In genomic region chr22:39617342-39617741, GRCh38 we compare ENCODE assay signal across 2 cellular contexts.
TF ChIP-seq lines count a peak whose summit lies in the region.

No MANE protein-coding gene starts in this region.

TF ChIP-seq in SK-N-SH, 30 proteins besides CTCF, POLR2A, EP300 and RAD21 (continued from another document):
- TF ChIP-seq, protein P1, sequence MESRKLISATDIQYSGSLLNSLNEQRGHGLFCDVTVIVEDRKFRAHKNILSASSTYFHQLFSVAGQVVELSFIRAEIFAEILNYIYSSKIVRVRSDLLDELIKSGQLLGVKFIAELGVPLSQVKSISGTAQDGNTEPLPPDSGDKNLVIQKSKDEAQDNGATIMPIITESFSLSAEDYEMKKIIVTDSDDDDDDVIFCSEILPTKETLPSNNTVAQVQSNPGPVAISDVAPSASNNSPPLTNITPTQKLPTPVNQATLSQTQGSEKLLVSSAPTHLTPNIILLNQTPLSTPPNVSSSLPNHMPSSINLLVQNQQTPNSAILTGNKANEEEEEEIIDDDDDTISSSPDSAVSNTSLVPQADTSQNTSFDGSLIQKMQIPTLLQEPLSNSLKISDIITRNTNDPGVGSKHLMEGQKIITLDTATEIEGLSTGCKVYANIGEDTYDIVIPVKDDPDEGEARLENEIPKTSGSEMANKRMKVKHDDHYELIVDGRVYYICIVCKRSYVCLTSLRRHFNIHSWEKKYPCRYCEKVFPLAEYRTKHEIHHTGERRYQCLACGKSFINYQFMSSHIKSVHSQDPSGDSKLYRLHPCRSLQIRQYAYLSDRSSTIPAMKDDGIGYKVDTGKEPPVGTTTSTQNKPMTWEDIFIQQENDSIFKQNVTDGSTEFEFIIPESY (IDR thresholded peaks at IDR 0.05; ENCODE audit: borderline replicate concordance, low read depth) = no peak

TF ChIP-seq in SK-N-SH treated with all-trans-retinoic acid at 6 μM for 48 hours, 23 proteins besides CTCF, POLR2A, EP300 and RAD21 (continued from another document):
- no peak for TF ChIP-seq TSHZ2 (CRISPR knock-in tag; IDR thresholded peaks at IDR 0.05)
- TF ChIP-seq TOX (CRISPR knock-in tag; IDR thresholded peaks at IDR 0.05; ENCODE audit: borderline replicate concordance) = no peak
- TF ChIP-seq POU6F1 (CRISPR knock-in tag; IDR thresholded peaks at IDR 0.05; ENCODE audit: borderline replicate concordance, low read depth) = no peak
- TF ChIP-seq, protein P2, sequence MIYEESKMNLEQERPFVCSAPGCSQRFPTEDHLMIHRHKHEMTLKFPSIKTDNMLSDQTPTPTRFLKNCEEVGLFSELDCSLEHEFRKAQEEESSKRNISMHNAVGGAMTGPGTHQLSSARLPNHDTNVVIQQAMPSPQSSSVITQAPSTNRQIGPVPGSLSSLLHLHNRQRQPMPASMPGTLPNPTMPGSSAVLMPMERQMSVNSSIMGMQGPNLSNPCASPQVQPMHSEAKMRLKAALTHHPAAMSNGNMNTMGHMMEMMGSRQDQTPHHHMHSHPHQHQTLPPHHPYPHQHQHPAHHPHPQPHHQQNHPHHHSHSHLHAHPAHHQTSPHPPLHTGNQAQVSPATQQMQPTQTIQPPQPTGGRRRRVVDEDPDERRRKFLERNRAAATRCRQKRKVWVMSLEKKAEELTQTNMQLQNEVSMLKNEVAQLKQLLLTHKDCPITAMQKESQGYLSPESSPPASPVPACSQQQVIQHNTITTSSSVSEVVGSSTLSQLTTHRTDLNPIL (CRISPR knock-in tag; IDR thresholded peaks at IDR 0.05; ENCODE audit: low read depth) = no peak
- no peak for TF ChIP-seq TCF4 (CRISPR knock-in tag; IDR thresholded peaks at IDR 0.05; ENCODE audit: borderline replicate concordance)
- no peak for TF ChIP-seq ARNTL (CRISPR knock-in tag; IDR thresholded peaks at IDR 0.05; ENCODE audit: borderline replicate concordance, low read depth)
- TF ChIP-seq ZNF565 (CRISPR knock-in tag; conservative IDR thresholded peaks at IDR 0.05; ENCODE audit: low read depth) = no peak
- no peak for TF ChIP-seq ZC3H10 (CRISPR knock-in tag; IDR thresholded peaks at IDR 0.05)
- no peak for TF ChIP-seq RARB (CRISPR knock-in tag; IDR thresholded peaks at IDR 0.05)
- TF ChIP-seq ZFP3 (CRISPR knock-in tag; IDR thresholded peaks at IDR 0.05) = no peak
